In genomic region chr6:41306187-41306854, GRCh38 we compare ENCODE assay signal across 1 cellular context.
TF ChIP-seq lines count a peak whose summit lies in the region.

No MANE protein-coding gene starts in this region.

TF ChIP-seq in HEK293, 187 proteins besides CTCF, POLR2A, EP300 and RAD21 (continued from another document):
- TF ChIP-seq, protein P1, sequence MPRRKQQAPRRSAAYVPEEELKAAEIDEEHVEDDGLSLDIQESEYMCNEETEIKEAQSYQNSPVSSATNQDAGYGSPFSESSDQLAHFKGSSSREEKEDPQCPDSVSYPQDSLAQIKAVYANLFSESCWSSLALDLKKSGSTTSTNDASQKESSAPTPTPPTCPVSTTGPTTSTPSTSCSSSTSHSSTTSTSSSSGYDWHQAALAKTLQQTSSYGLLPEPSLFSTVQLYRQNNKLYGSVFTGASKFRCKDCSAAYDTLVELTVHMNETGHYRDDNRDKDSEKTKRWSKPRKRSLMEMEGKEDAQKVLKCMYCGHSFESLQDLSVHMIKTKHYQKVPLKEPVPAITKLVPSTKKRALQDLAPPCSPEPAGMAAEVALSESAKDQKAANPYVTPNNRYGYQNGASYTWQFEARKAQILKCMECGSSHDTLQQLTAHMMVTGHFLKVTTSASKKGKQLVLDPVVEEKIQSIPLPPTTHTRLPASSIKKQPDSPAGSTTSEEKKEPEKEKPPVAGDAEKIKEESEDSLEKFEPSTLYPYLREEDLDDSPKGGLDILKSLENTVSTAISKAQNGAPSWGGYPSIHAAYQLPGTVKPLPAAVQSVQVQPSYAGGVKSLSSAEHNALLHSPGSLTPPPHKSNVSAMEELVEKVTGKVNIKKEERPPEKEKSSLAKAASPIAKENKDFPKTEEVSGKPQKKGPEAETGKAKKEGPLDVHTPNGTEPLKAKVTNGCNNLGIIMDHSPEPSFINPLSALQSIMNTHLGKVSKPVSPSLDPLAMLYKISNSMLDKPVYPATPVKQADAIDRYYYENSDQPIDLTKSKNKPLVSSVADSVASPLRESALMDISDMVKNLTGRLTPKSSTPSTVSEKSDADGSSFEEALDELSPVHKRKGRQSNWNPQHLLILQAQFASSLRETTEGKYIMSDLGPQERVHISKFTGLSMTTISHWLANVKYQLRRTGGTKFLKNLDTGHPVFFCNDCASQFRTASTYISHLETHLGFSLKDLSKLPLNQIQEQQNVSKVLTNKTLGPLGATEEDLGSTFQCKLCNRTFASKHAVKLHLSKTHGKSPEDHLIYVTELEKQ (tag by site-specific recombination; IDR thresholded peaks at IDR 0.05; ENCODE audit: borderline replicate concordance): no peak
- TF ChIP-seq ZBTB21 (tag by site-specific recombination; IDR thresholded peaks at IDR 0.05) (no peak), ZNF747 (tag by site-specific recombination; IDR thresholded peaks at IDR 0.05) (no peak), ZNF768 (tag by site-specific recombination; IDR thresholded peaks at IDR 0.05) (no peak), EGR2 (tag by site-specific recombination; IDR thresholded peaks at IDR 0.05; ENCODE audit: low read depth) (no peak; the same call in 1 of the 2 replicates), MEIS1 (CRISPR knock-in tag; IDR thresholded peaks at IDR 0.05; ENCODE audit: borderline replicate concordance) (no peak), ZNF362 (tag by site-specific recombination; IDR thresholded peaks at IDR 0.05) (peak; percentile 81; the same call in 1 of the 2 replicates), ZNF266 (tag by site-specific recombination; IDR thresholded peaks at IDR 0.05; ENCODE audit: low read depth) (no peak), ZNF654 (tag by site-specific recombination; IDR thresholded peaks at IDR 0.05; ENCODE audit: low read depth) (peak; percentile 67)
- TF ChIP-seq, protein P2, sequence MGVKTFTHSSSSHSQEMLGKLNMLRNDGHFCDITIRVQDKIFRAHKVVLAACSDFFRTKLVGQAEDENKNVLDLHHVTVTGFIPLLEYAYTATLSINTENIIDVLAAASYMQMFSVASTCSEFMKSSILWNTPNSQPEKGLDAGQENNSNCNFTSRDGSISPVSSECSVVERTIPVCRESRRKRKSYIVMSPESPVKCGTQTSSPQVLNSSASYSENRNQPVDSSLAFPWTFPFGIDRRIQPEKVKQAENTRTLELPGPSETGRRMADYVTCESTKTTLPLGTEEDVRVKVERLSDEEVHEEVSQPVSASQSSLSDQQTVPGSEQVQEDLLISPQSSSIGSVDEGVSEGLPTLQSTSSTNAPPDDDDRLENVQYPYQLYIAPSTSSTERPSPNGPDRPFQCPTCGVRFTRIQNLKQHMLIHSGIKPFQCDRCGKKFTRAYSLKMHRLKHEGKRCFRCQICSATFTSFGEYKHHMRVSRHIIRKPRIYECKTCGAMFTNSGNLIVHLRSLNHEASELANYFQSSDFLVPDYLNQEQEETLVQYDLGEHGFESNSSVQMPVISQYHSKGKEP (tag by site-specific recombination; IDR thresholded peaks at IDR 0.05): no peak
- TF ChIP-seq, protein P3, sequence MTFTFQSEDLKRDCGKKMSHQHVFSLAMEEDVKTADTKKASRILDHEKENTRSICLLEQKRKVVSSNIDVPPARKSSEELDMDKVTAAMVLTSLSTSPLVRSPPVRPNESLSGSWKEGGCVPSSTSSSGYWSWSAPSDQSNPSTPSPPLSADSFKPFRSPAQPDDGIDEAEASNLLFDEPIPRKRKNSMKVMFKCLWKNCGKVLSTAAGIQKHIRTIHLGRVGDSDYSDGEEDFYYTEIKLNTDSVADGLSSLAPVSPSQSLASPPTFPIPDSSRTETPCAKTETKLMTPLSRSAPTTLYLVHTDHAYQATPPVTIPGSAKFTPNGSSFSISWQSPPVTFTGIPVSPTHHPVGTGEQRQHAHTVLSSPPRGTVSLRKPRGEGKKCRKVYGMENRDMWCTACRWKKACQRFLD (tag by site-specific recombination; IDR thresholded peaks at IDR 0.05): no peak
- TF ChIP-seq, protein P4, sequence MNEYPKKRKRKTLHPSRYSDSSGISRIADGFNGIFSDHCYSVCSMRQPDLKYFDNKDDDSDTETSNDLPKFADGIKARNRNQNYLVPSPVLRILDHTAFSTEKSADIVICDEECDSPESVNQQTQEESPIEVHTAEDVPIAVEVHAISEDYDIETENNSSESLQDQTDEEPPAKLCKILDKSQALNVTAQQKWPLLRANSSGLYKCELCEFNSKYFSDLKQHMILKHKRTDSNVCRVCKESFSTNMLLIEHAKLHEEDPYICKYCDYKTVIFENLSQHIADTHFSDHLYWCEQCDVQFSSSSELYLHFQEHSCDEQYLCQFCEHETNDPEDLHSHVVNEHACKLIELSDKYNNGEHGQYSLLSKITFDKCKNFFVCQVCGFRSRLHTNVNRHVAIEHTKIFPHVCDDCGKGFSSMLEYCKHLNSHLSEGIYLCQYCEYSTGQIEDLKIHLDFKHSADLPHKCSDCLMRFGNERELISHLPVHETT (tag by site-specific recombination; IDR thresholded peaks at IDR 0.05): no peak
TF ChIP-seq in HEK293: peak in this region for 4.
